Comparison of ENCODE assay signal across 8 cellular contexts in genomic region chr6:90296346-90297123, GRCh38. TPM values are rescaled to one million over a fixed set of nuclear protein-coding genes. Genes with fewer than 3 reads are reported as not detected.
DNase-seq lines count a peak whose midpoint lies in the region; ATAC-seq lines count a peak whose summit lies in the region.

BACH2 (minus strand) TSS chr6:90296843; CDS start chr6:90008844, 287,999 bp downstream.

- peak; percentile 59 for DNase-seq in AG08395 (ENCODE audit: low spot score)
- DNase-seq in GM19238 (ENCODE audit: insufficient read length, low spot score): peak; percentile 50
- peak; percentile 72 for DNase-seq in NCI-H526 treated with DMSO at 0.1 percent for 48 hours (lab: John Stamatoyannopoulos, UW)
- DNase-seq in activated CD8-positive, alpha-beta T cell treated with anti-CD3 and anti-CD28 coated beads, Interleukin-2, amount 10 ng/mL, durations not matched to agents 7 days and 5 days: peak; percentile 96
- peak; percentile 92 for DNase-seq in effector CD8-positive, alpha-beta T cell (lab: John Stamatoyannopoulos, UW)
- peak; percentile 76 to 82 for DNase-seq in lung microvascular endothelial cell (ENCODE audit: low read depth in 2 of 2)
- peak; percentile 89 to 96 (median 90) for DNase-seq in stimulated activated CD4-positive, alpha-beta T cell treated with anti-CD3 and anti-CD28 coated beads, TNF-alpha, amount 100 ng/mL, for 24 hours (ENCODE audit: low read depth in 3 of 3)

- H3K4me3 Mint-ChIP-seq in activated CD8-positive, alpha-beta T cell treated with anti-CD3 and anti-CD28 coated beads, Interleukin-2, amount 10 ng/mL, durations not matched to agents 7 days and 5 days: peak within 1 kb of the TSS; percentile 81

- peaks cover 31% of the 10 kb centered on the region for H3K4me1 Mint-ChIP-seq in activated CD8-positive, alpha-beta T cell treated with anti-CD3 and anti-CD28 coated beads, Interleukin-2, amount 10 ng/mL, durations not matched to agents 7 days and 5 days (ENCODE audit: low read depth)

- no peaks in the 10 kb centered on the region for H3K9me3 Mint-ChIP-seq in activated CD8-positive, alpha-beta T cell treated with anti-CD3 and anti-CD28 coated beads, Interleukin-2, amount 10 ng/mL, durations not matched to agents 7 days and 5 days (ENCODE audit: insufficient read depth)

- H3K27me3 Mint-ChIP-seq in activated CD8-positive, alpha-beta T cell treated with anti-CD3 and anti-CD28 coated beads, Interleukin-2, amount 10 ng/mL, durations not matched to agents 7 days and 5 days (ENCODE audit: low read depth): peaks cover 17% of the 10 kb centered on the region

- H3K27ac Mint-ChIP-seq in activated CD8-positive, alpha-beta T cell treated with anti-CD3 and anti-CD28 coated beads, Interleukin-2, amount 10 ng/mL, durations not matched to agents 7 days and 5 days: peak within 1 kb of the TSS; percentile 84

- CTCF ChIA-PET in activated CD8-positive, alpha-beta T cell treated with anti-CD3 and anti-CD28 coated beads, Interleukin-2, amount 10 ng/mL, durations not matched to agents 7 days and 5 days (lab: Charles Lee): interaction anchor here (1.1 to 2.9 kb wide), 11 partner anchors 11 to 356 kb away, joined by 3 to 15 read pairs (median 7); no protein-coding TSS in a partner anchor

- ATAC-seq in HG03442 (IDR thresholded peaks at IDR 0.05; ENCODE audit: unreplicated experiment): peak; percentile 75
- peak; percentile 74 for ATAC-seq in activated CD8-positive, alpha-beta T cell treated with anti-CD3 and anti-CD28 coated beads, Interleukin-2, amount 10 ng/mL, durations not matched to agents 7 days and 5 days

- H3K36me3 Mint-ChIP-seq in activated CD8-positive, alpha-beta T cell treated with anti-CD3 and anti-CD28 coated beads, Interleukin-2, amount 10 ng/mL, durations not matched to agents 7 days and 5 days (ENCODE audit: low read depth): peaks cover 20% of the 10 kb centered on the region

- POLR2A ChIA-PET in activated CD8-positive, alpha-beta T cell treated with anti-CD3 and anti-CD28 coated beads, Interleukin-2, amount 10 ng/mL, durations not matched to agents 7 days and 5 days (lab: Charles Lee): interaction anchor here (0.8 to 2.4 kb wide), 18 partner anchors 9 to 216 kb away, joined by 3 to 11 read pairs (median 5); no protein-coding TSS in a partner anchor

RNA-seq across cellular contexts. Expression of gene BACH2, which starts in this region (rescaled TPM):
- 10 to 100 TPM; 61.3 to 70.9 TPM for total RNA-seq in activated CD8-positive, alpha-beta T cell treated with anti-CD3 and anti-CD28 coated beads, Interleukin-2, amount 10 ng/mL, durations not matched to agents 7 days and 5 days
- 2.8 TPM in 2 replicates for total RNA-seq in lung microvascular endothelial cell

Comparison
In these comparisons a context has a peak if more than half of its experiments do, and no peak if none do; other contexts are left out.
1. Peak in every context shown above with its lines: DNase-seq and ATAC-seq.
2. RNA of gene BACH2 (total RNA-seq): 61.3 to 70.9 TPM in activated CD8-positive, alpha-beta T cell treated with anti-CD3 and anti-CD28 coated beads, Interleukin-2, amount 10 ng/mL, durations not matched to agents 7 days and 5 days; 2.8 TPM in lung microvascular endothelial cell; every median in the first group is over 10 times any median in the second.